ENCODE assay signal across 27 cellular contexts in the genomic region with DNA sequence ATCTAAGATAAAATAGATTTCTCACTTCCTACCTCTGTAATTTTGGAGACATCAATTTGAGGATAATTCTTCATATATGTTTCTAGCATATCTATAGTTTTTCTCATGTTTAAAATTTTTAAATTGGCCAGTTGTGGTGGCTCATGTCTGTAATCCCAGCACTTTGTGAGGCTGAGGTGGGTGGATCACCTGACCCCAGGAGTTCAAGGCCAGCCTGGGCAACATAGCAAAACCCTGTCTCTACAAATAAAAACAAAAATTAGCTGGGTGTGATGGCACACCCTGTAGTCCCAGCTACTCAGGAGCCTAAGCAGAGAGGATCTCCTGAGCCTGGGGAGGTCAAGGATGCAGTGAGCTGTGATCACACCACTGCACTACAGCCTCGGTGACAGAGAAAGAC.
"Had no signal": no experiment of that assay in that cellular context is flagged by ENCODE, and none has a peak within 500 bp of the region (broad histone marks: within the 10 kb centered on the region; RNA-seq: fewer than 3 reads in every experiment).

No MANE protein-coding gene starts in this region.

- H3K27ac Mint-ChIP-seq: naive thymus-derived CD8-positive, alpha-beta T cell; nephron; stimulated activated effector memory CD8-positive, alpha-beta T cell treated with anti-CD3 and anti-CD28 coated beads, Interleukin-12 subunit alpha, Interleukin-12 subunit beta, amount 100 ng/mL, for 72 hours; stimulated activated naive CD8-positive, alpha-beta T cell treated with anti-CD3 and anti-CD28 coated beads, Interleukin-15, amount 100 ng/mL, for 72 hours had no signal

- FAIRE-seq: urothelium cell line had no signal

- H3K4me3 ChIP-seq: lower lobe of right lung, pancreas, prostate gland, sigmoid colon, spleen, tibial nerve, upper lobe of right lung had no signal

- H3K9me3 Mint-ChIP-seq: immature natural killer cell; naive thymus-derived CD8-positive, alpha-beta T cell; nephron; neural crest cell; stimulated activated effector memory CD8-positive, alpha-beta T cell treated with anti-CD3 and anti-CD28 coated beads, Interleukin-12 subunit alpha, Interleukin-12 subunit beta, amount 100 ng/mL, for 72 hours; stimulated activated naive CD8-positive, alpha-beta T cell treated with anti-CD3 and anti-CD28 coated beads, Interleukin-15, amount 100 ng/mL, for 72 hours had no signal

- H3K27me3 ChIP-seq: pancreas, sigmoid colon, spleen, tibial nerve, upper lobe of right lung had no signal

- ATAC-seq: left ventricle myocardium superior; lower lobe of right lung; naive thymus-derived CD8-positive, alpha-beta T cell; pancreas; right cardiac atrium; stimulated activated effector memory CD8-positive, alpha-beta T cell treated with anti-CD3 and anti-CD28 coated beads, Interleukin-12 subunit alpha, Interleukin-12 subunit beta, amount 100 ng/mL, for 72 hours; stimulated activated naive CD8-positive, alpha-beta T cell treated with anti-CD3 and anti-CD28 coated beads, Interleukin-15, amount 100 ng/mL, for 72 hours; upper lobe of right lung had no signal

- DNase-seq: hypothalamus; immature natural killer cell; islet precursor cell; left ventricle myocardium superior; lower lobe of right lung; mammary epithelial cell; mesenchymal stem cell; naive thymus-derived CD8-positive, alpha-beta T cell; nucleus accumbens; pancreas; posterior cingulate gyrus; retina; sigmoid colon; small intestine; spleen; stimulated activated CD4-positive, alpha-beta T cell treated with anti-CD3 and anti-CD28 coated beads, Interleukin-4, amount 100 ng/mL, for 24 hours; stimulated activated naive CD4-positive, alpha-beta T cell treated with Interleukin-2 at 50 U/mL for 16 hours; stimulated activated naive CD8-positive, alpha-beta T cell treated with anti-CD3 and anti-CD28 coated beads, Interleukin-15, amount 100 ng/mL, for 72 hours; substantia nigra; upper lobe of right lung had no signal

- H3K36me3 ChIP-seq: pancreas, prostate gland had no signal

- H3K27me3 Mint-ChIP-seq: naive thymus-derived CD8-positive, alpha-beta T cell; stimulated activated naive CD8-positive, alpha-beta T cell treated with anti-CD3 and anti-CD28 coated beads, Interleukin-15, amount 100 ng/mL, for 72 hours had no signal

- H3K4me3 Mint-ChIP-seq: nephron; neural crest cell; stimulated activated effector memory CD8-positive, alpha-beta T cell treated with anti-CD3 and anti-CD28 coated beads, Interleukin-12 subunit alpha, Interleukin-12 subunit beta, amount 100 ng/mL, for 72 hours; stimulated activated naive CD8-positive, alpha-beta T cell treated with anti-CD3 and anti-CD28 coated beads, Interleukin-15, amount 100 ng/mL, for 72 hours had no signal

- H3K9me3 ChIP-seq: lower lobe of right lung, pancreas, prostate gland, sigmoid colon, spleen, tibial nerve, upper lobe of right lung had no signal

- H3K27ac ChIP-seq: lower lobe of right lung, prostate gland, sigmoid colon, spleen, tibial nerve, upper lobe of right lung had no signal
